Comparison of ENCODE assay signal across 11 cellular contexts in the genomic region with DNA sequence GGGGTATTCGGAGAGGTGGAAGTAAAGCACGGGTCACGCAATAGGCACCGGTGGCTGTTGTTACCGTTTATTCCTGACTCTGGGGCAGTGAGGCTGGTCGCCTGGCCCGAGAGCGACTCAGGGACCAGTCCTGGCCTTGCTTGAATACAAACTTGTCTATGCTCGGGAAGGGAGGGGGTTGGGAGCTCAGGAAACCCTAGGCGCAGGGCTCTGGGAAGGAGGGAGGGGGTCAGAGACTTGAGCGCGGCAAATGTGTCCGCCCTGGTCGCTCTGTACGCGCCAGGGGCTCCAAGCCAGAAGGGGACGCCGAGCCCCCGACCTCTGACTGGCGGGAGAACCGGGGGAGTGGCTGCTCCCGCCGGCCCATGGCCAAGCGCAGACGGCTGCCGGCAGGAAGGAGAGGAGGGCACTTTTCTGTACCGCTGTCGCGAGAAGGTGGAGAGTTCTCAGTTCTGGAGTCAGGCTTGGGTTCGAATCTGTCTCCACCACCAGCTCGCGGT. TPM values are rescaled to one million over a fixed set of nuclear protein-coding genes. Genes with fewer than 3 reads are reported as not detected.
DNase-seq lines count a peak whose midpoint lies in the region; ATAC-seq and TF ChIP-seq lines count a peak whose summit lies in the region.
"Had no signal": no experiment of that assay in that cellular context is flagged by ENCODE, and none has a peak within 500 bp of the region (broad histone marks: within the 10 kb centered on the region; RNA-seq: fewer than 3 reads in every experiment).

No MANE protein-coding gene starts in this region.

- H3K4me1 ChIP-seq in DND-41 (ENCODE audit: insufficient read depth, low read length): peaks cover 34% of the 10 kb centered on the region
- H3K4me1 ChIP-seq in esophagus muscularis mucosa: peaks cover 8 to 31% (median 28%) of the 10 kb centered on the region in 4 donors
- peaks cover 45% of the 10 kb centered on the region for H3K4me1 ChIP-seq in neuron (ENCODE audit: insufficient read depth, low read length)

- peak overlapping the region; percentile 69 for H3K9ac ChIP-seq in DND-41 (ENCODE audit: low read depth, low read length)

- TF ChIP-seq CTCF in DND-41 (IDR thresholded peaks at IDR 0.05; ENCODE audit: borderline replicate concordance, extremely low read depth, low read length, poor library complexity, severe bottlenecking): no peak
- TF ChIP-seq CTCF in esophagus muscularis mucosa (IDR thresholded peaks at IDR 0.05): no peak

- H3K27me3 ChIP-seq in DND-41 (ENCODE audit: insufficient read depth, low read length, poor library complexity) (peaks cover 16% of the 10 kb centered on the region), esophagus muscularis mucosa (peaks cover 0 to 49% (median 3%) of the 10 kb centered on the region in 4 donors), neuron (ENCODE audit: insufficient read depth, low read length) (no peaks in the 10 kb centered on the region)

- peaks cover 7% of the 10 kb centered on the region for H3K36me3 ChIP-seq in DND-41 (ENCODE audit: insufficient read depth, low read length)
- no peaks in the 10 kb centered on the region for H3K36me3 ChIP-seq in esophagus muscularis mucosa
- H3K36me3 ChIP-seq in neuron (ENCODE audit: insufficient read depth, low read length): peaks cover 3% of the 10 kb centered on the region
- H3K36me3 ChIP-seq: neutrophil had no signal

- peak overlapping the region; percentile 71 to 89 for H3K4me3 ChIP-seq in DND-41 (ENCODE audit: low read depth in 1 of 2, low read length in 2 of 2)
- H3K4me3 ChIP-seq in esophagus muscularis mucosa: peak overlapping the region; percentile 61 to 65 (median 62)
- peak overlapping the region; percentile 76 for H3K4me3 ChIP-seq in neuron (ENCODE audit: low read length)

- H3K79me2 ChIP-seq in DND-41 (ENCODE audit: insufficient read depth, low read length): peaks cover 58% of the 10 kb centered on the region

- H3K27ac ChIP-seq in DND-41 (ENCODE audit: low read length) (peak overlapping the region; percentile 79), esophagus muscularis mucosa (replicated peaks in 1 of 4) (peak overlapping the region in 1 of 4 donors; percentile 54)
- H3K27ac ChIP-seq: neutrophil, VCaP had no signal

- H3K9me3 ChIP-seq in DND-41 (ENCODE audit: insufficient read depth, low read length, severe bottlenecking) (no peaks in the 10 kb centered on the region), esophagus muscularis mucosa (no peaks in the 10 kb centered on the region), neuron (ENCODE audit: low read length) (no peaks in the 10 kb centered on the region)
- H3K9me3 ChIP-seq: neutrophil had no signal

- intact Hi-C loops in esophagus muscularis mucosa (cut with DNase I): no loop called here

- no peak for TF ChIP-seq POLR2A in esophagus muscularis mucosa (IDR thresholded peaks at IDR 0.05; ENCODE audit: low read depth)

- 3% methylated on average over 22 of the region's 32 CpGs for WGBS in esophagus muscularis mucosa

- H3K4me2 ChIP-seq in DND-41 (ENCODE audit: insufficient read depth, low read length): peak overlapping the region; percentile 93

- TF ChIP-seq EP300 in esophagus muscularis mucosa (IDR thresholded peaks at IDR 0.05): no peak

- H2AFZ ChIP-seq in DND-41 (ENCODE audit: low read depth, low read length) (peak overlapping the region; percentile 76), neuron (ENCODE audit: low read depth, low read length) (no peak overlapping the region)

- peaks cover 14% of the 10 kb centered on the region for H4K20me1 ChIP-seq in DND-41 (ENCODE audit: insufficient read depth, low read length)

- ATAC-seq in DND-41 (ENCODE audit: insufficient read depth, low read depth) (peak; percentile 18; the same call in 2 of the 3 replicates), HG03342 (IDR thresholded peaks at IDR 0.05; ENCODE audit: unreplicated experiment) (no peak)

- DNase-seq in DND-41: peak; percentile 35
- peak; percentile 61 for DNase-seq in NCI-H1105 treated with DMSO at 0.1 percent for 48 hours (lab: John Stamatoyannopoulos, UW)
- peak; percentile 87 for DNase-seq in esophagus muscularis mucosa (ENCODE audit: extremely low spot score)
- no peak for DNase-seq in NCI-H774 (lab: John Stamatoyannopoulos, UW)
- DNase-seq in midbrain (lab: John Stamatoyannopoulos, UW): no peak
- no peak for DNase-seq in AML-193 (lab: John Stamatoyannopoulos, UW)
- DNase-seq: NCI-H2029 treated with DMSO at 0.1 percent for 48 hours had no signal

RNA-seq across cellular contexts. Expression of a gene that starts 1.5 kb away (rescaled TPM):
- 1 to 10 TPM in 3 of 4 donors, under 1 TPM in 1; 0.50 to 5.4 (median 1.8) TPM for total RNA-seq in esophagus muscularis mucosa

Comparison
In these comparisons a context has a peak if more than half of its experiments do, and no peak if none do; other contexts are left out.
1. DNase-seq: peak in DND-41 (single experiment), NCI-H1105 treated with DMSO at 0.1 percent for 48 hours (single experiment) and esophagus muscularis mucosa (single experiment); none in NCI-H774 (single experiment), midbrain (single experiment) and AML-193 (0 of 2).
2. Peak in every context shown above with its lines, with median percentiles within 50 percentile points of each other: H3K4me3 ChIP-seq.